Comparison of ENCODE assay signal across 9 cellular contexts in genomic region chr6:47242483-47243386, GRCh38.
DNase-seq lines count a peak whose midpoint lies in the region; ATAC-seq and TF ChIP-seq lines count a peak whose summit lies in the region.
"Had no signal": no experiment of that assay in that cellular context is flagged by ENCODE, and none has a peak within 500 bp of the region (broad histone marks: within the 10 kb centered on the region; RNA-seq: fewer than 3 reads in every experiment).

No MANE protein-coding gene starts in this region.

- DNase-seq in GM13976 (ENCODE audit: low spot score) (peak; percentile 82), MM.1S (peak; percentile 93), SW480 (ENCODE audit: low spot score) (peak; percentile 89), astrocyte of the cerebellum (ENCODE audit: low read depth) (peak; percentile 47), hippocampal formation (lab: John Stamatoyannopoulos, UW) (peak; percentile 39 to 53), smooth muscle cell (lab: John Stamatoyannopoulos, UW; ENCODE audit: unreplicated experiment) (peak; percentile 38), NCI-H128 (lab: John Stamatoyannopoulos, UW; ENCODE audit: unreplicated experiment) (no peak)

- H3K36me3 ChIP-seq in MM.1S (replicated peaks; ENCODE audit: insufficient read depth, low read length) = no peaks in the 10 kb centered on the region
- H3K36me3 ChIP-seq in smooth muscle cell (ENCODE audit: low read depth) = no peaks in the 10 kb centered on the region
- H3K36me3 ChIP-seq: neutrophil had no signal

- no peaks in the 10 kb centered on the region for H3K9me2 ChIP-seq in MM.1S (replicated peaks; ENCODE audit: insufficient read depth, low read length)

- H3K27ac ChIP-seq in MM.1S (ENCODE audit: low read length) = peak overlapping the region; percentile 53; the same call in 1 of the 2 replicates
- H3K27ac ChIP-seq in smooth muscle cell (ENCODE audit: low read depth) = peak overlapping the region; percentile 87
- H3K27ac ChIP-seq: neutrophil had no signal

- H2AFZ ChIP-seq in MM.1S (ENCODE audit: low read length) (no peak overlapping the region), smooth muscle cell (ENCODE audit: low read depth) (peak overlapping the region; percentile 31)

- WGBS in smooth muscle cell (ENCODE audit: low lambda C conversion rate) = 28% methylated on average over 14 of the region's 14 CpGs

- peaks cover 36% of the 10 kb centered on the region for H3K4me1 ChIP-seq in MM.1S (ENCODE audit: low read length)
- H3K4me1 ChIP-seq in smooth muscle cell (ENCODE audit: low read depth) = peaks cover 8% of the 10 kb centered on the region

- peak; percentile 94 for ATAC-seq in HG02571 (IDR thresholded peaks at IDR 0.05; ENCODE audit: unreplicated experiment)

- H3K9ac ChIP-seq in MM.1S (ENCODE audit: low read length) = peak overlapping the region; percentile 3; the same call in 1 of the 2 replicates
- no peak overlapping the region for H3K9ac ChIP-seq in smooth muscle cell (ENCODE audit: low read depth)

- H3K4me2 ChIP-seq in MM.1S (ENCODE audit: low read depth, low read length) (peak overlapping the region; percentile 66), smooth muscle cell (peak overlapping the region; percentile 77)

- no peaks in the 10 kb centered on the region for H3K27me3 ChIP-seq in MM.1S (replicated peaks; ENCODE audit: insufficient read depth, low read length)
- H3K27me3 ChIP-seq in smooth muscle cell (ENCODE audit: low read depth) = no peaks in the 10 kb centered on the region
- H3K27me3 ChIP-seq: neutrophil had no signal

- in situ Hi-C loops in GM13976 (cut with MboI; ENCODE audit: low sequenced_read_pairs, unreplicated experiment) = no loop called here
- in situ Hi-C loops in astrocyte of the cerebellum (cut with HindIII; ENCODE audit: low sequenced_read_pairs) = no loop called here

- H3K79me2 ChIP-seq in MM.1S (ENCODE audit: low read length) (no peaks in the 10 kb centered on the region), smooth muscle cell (ENCODE audit: low read depth) (peaks cover 11% of the 10 kb centered on the region)

- H4K20me1 ChIP-seq in MM.1S (ENCODE audit: insufficient read depth, low read length) = no peaks in the 10 kb centered on the region
- H4K20me1 ChIP-seq in smooth muscle cell (ENCODE audit: low read depth) = no peaks in the 10 kb centered on the region

- no peak for TF ChIP-seq CTCF in GM13976 (IDR thresholded peaks at IDR 0.05; ENCODE audit: borderline replicate concordance, control extremely low read depth, extremely low read depth, insufficient read depth, missing control alignments)
- TF ChIP-seq CTCF in MM.1S (IDR thresholded peaks at IDR 0.05; ENCODE audit: low read length) = no peak
- TF ChIP-seq CTCF in astrocyte of the cerebellum (IDR thresholded peaks at IDR 0.05; ENCODE audit: low read depth, low read length, missing control alignments) = no peak
- TF ChIP-seq CTCF in smooth muscle cell (IDR thresholded peaks at IDR 0.05; ENCODE audit: borderline replicate concordance, insufficient read depth, poor library complexity, severe bottlenecking) = no peak

- H3F3A ChIP-seq in MM.1S (ENCODE audit: insufficient read depth, low read length) (peaks cover 23% of the 10 kb centered on the region), smooth muscle cell (ENCODE audit: low read depth) (peaks cover 9% of the 10 kb centered on the region)

- H3K9me3 ChIP-seq in MM.1S (replicated peaks; ENCODE audit: insufficient read depth, low read length) (no peaks in the 10 kb centered on the region), smooth muscle cell (replicated peaks; ENCODE audit: low read depth) (no peaks in the 10 kb centered on the region)
- H3K9me3 ChIP-seq: neutrophil had no signal

- H3K4me3 ChIP-seq in MM.1S (ENCODE audit: low read length) = 0 out of 2 replicates have a peak overlapping the region, but pooled peaks have one; percentile 20
- no peak overlapping the region for H3K4me3 ChIP-seq in astrocyte of the cerebellum (ENCODE audit: low read depth, low read length)
- peak overlapping the region; percentile 18 for H3K4me3 ChIP-seq in smooth muscle cell
